28 cellular contexts compared by ENCODE assay signal in genomic region chr1:23208527-23208926, GRCh38. TPM values are rescaled to one million over a fixed set of nuclear protein-coding genes. Genes with fewer than 3 reads are reported as not detected.
"Had no signal": no experiment of that assay in that cellular context is flagged by ENCODE, and none has a peak within 500 bp of the region (broad histone marks: within the 10 kb centered on the region; RNA-seq: fewer than 3 reads in every experiment).

No MANE protein-coding gene starts in this region.

- DNase-seq: stimulated activated CD4-positive, alpha-beta T cell treated with anti-CD3 and anti-CD28 coated beads, Interleukin-2, amount 100 ng/mL, for 48 hours; stimulated activated CD4-positive, alpha-beta T cell treated with anti-CD3 and anti-CD28 coated beads, Interleukin-4, amount 100 ng/mL, for 1 hour; stimulated activated CD4-positive, alpha-beta T cell treated with anti-CD3 and anti-CD28 coated beads, Interleukin-4, amount 100 ng/mL, for 24 hours; stimulated activated CD4-positive, alpha-beta T cell treated with anti-CD3 and anti-CD28 coated beads, Interleukin-4, amount 100 ng/mL, for 4 hours; stimulated activated CD8-positive, alpha-beta memory T cell treated with anti-CD3 and anti-CD28 coated beads, Interleukin-4, amount 100 ng/mL, for 48 hours; stimulated activated naive B cell treated with anti-CD40 and anti-IgM and Interleukin-4, amounts not matched to agents 10 μg/mL and 1 μg/mL and 100 μg/mL, for 72 hours; stimulated activated naive CD4-positive, alpha-beta T cell; stimulated activated naive CD4-positive, alpha-beta T cell treated with Interleukin-2 at 50 U/mL for 16 hours; stimulated activated naive CD8-positive, alpha-beta T cell treated with anti-CD3 and anti-CD28 coated beads, Interleukin-15, amount 100 ng/mL, for 72 hours; stimulated activated naive CD8-positive, alpha-beta T cell treated with anti-CD3 and anti-CD28 coated beads, Interleukin-15, Interleukin-2, amounts not matched to agents 100 U/mL and 50 U/mL, for 24 hours; stomach; substantia nigra; testis; thyroid gland; tibial artery; transverse colon; trophoblast cell; upper lobe of left lung; upper lobe of right lung; uterus had no signal

- ATAC-seq: stimulated activated effector memory CD8-positive, alpha-beta T cell treated with anti-CD3 and anti-CD28 coated beads, Interleukin-12 subunit alpha, Interleukin-12 subunit beta, amount 100 ng/mL, for 72 hours; stimulated activated memory B cell treated with anti-CD40 and anti-IgM and Interleukin-4, amounts not matched to agents 10 μg/mL and 1 μg/mL and 100 μg/mL, for 72 hours; stimulated activated naive B cell treated with anti-CD40 and anti-IgM and Interleukin-4, amounts not matched to agents 10 μg/mL and 1 μg/mL and 100 μg/mL, for 72 hours; stimulated activated naive CD8-positive, alpha-beta T cell treated with anti-CD3 and anti-CD28 coated beads, Interleukin-15, amount 100 ng/mL, for 72 hours; stimulated activated naive CD8-positive, alpha-beta T cell treated with anti-CD3 and anti-CD28 coated beads, Interleukin-15, Interleukin-2, amounts not matched to agents 100 U/mL and 50 U/mL, for 24 hours; upper lobe of right lung had no signal

- H3K36me3 ChIP-seq: stomach, suprapubic skin, thoracic aorta, thyroid gland, tibial artery, tibial nerve, transverse colon, upper lobe of left lung, upper lobe of right lung, uterus, vagina had no signal

- H3K9me3 ChIP-seq: stomach, suprapubic skin, testis, thoracic aorta, thyroid gland, tibial artery, tibial nerve, transverse colon, upper lobe of left lung, upper lobe of right lung, uterus, vagina had no signal

- FAIRE-seq: urothelium cell line had no signal

- H3K4me3 ChIP-seq: stomach, suprapubic skin, testis, thoracic aorta, thyroid gland, tibial artery, tibial nerve, transverse colon, upper lobe of left lung, upper lobe of right lung, uterus, vagina had no signal

- H3K4me1 ChIP-seq: stomach, suprapubic skin, testis, thyroid gland, tibial artery, tibial nerve, transverse colon, upper lobe of left lung, upper lobe of right lung, uterus, vagina had no signal

- H3K27ac ChIP-seq: stomach, suprapubic skin, testis, thoracic aorta, thyroid gland, tibial artery, tibial nerve, transverse colon, upper lobe of left lung, upper lobe of right lung, uterus, vagina had no signal

- H3K27me3 ChIP-seq: testis, thyroid gland, upper lobe of left lung, upper lobe of right lung, uterus, vagina had no signal

RNA-seq across cellular contexts. Expression of gene HTR1D, which starts 8.8 kb away (rescaled TPM):
- total RNA-seq: subcutaneous adipose tissue, suprapubic skin, thoracic aorta, thyroid gland, uterus, vagina had no signal
